Comparison of ENCODE assay signal across 18 cellular contexts in genomic region chr5:75545131-75545530, GRCh38. TPM values are rescaled to one million over a fixed set of nuclear protein-coding genes. Genes with fewer than 3 reads are reported as not detected.
DNase-seq lines count a peak whose midpoint lies in the region; ATAC-seq and TF ChIP-seq lines count a peak whose summit lies in the region.
"Had no signal": no experiment of that assay in that cellular context is flagged by ENCODE, and none has a peak within 500 bp of the region (broad histone marks: within the 10 kb centered on the region; RNA-seq: fewer than 3 reads in every experiment).

No MANE protein-coding gene starts in this region.

- ATAC-seq in psoas muscle (peak in 3 of 4 donors; percentile 44 to 85 (median 81)), HG02623 (IDR thresholded peaks at IDR 0.05; ENCODE audit: unreplicated experiment) (no peak)
- ATAC-seq: CD8-positive, alpha-beta T cell had no signal

- H3K4me1 ChIP-seq in psoas muscle, result no peaks in the 10 kb centered on the region
- H3K4me1 ChIP-seq: BLaER1, HAP-1 had no signal

- H3K27me3 ChIP-seq in psoas muscle (ENCODE audit: insufficient read depth in 3 of 3, low read length in 2 of 3), result no peaks in the 10 kb centered on the region
- H3K27me3 ChIP-seq: BLaER1 had no signal

- no peak overlapping the region for H3K4me3 ChIP-seq in psoas muscle
- H3K4me3 ChIP-seq: BLaER1, HAP-1 had no signal

- H3K36me3 ChIP-seq in psoas muscle (ENCODE audit: insufficient read depth in 1 of 2, low read depth in 1 of 2), result peaks cover 0 to 2% of the 10 kb centered on the region in 2 donors
- H3K36me3 ChIP-seq: HAP-1 had no signal

- DNase-seq in NCI-H446 treated with DMSO at 0.1 percent for 48 hours (lab: John Stamatoyannopoulos, UW) (peak; percentile 3), NCI-H446 (lab: John Stamatoyannopoulos, UW) (no peak), foreskin melanocyte (peak; percentile 65), psoas muscle (no peak), kidney glomerular epithelial cell (lab: John Stamatoyannopoulos, UW) (no peak), NCI-H2029 treated with DMSO at 0.1 percent for 48 hours (lab: John Stamatoyannopoulos, UW) (no peak)
- DNase-seq: CD4-positive, CD25-positive, alpha-beta regulatory T cell; CD8-positive, alpha-beta T cell; DMS53; DMS79 treated with DMSO at 0.1 percent for 48 hours; GF-D8; GOT3; HFFc6 had no signal

- WGBS in psoas muscle, 3 donors, result 29 to 45% (median 29%) methylated on average over 2 of the region's 2 CpGs

- H3K9me3 ChIP-seq in psoas muscle, result no peaks in the 10 kb centered on the region
- H3K9me3 ChIP-seq: BLaER1, HAP-1 had no signal

- intact Hi-C loops in psoas muscle (cut with DNase I), result no loop called here

- no peak for TF ChIP-seq CTCF in psoas muscle (IDR thresholded peaks at IDR 0.05)

- no peak overlapping the region for H3K27ac ChIP-seq in psoas muscle
- H3K27ac ChIP-seq: 22Rv1, BLaER1, C4-2B had no signal

RNA-seq across cellular contexts. Expression of gene POLK, which starts 33.4 kb away (rescaled TPM):
- 10 to 100 TPM; 18.9 to 29.9 (median 26.7) TPM for total RNA-seq in psoas muscle
- polyA plus RNA-seq in psoas muscle, result 10 to 100 TPM in 1 of 3 donors, 1 to 10 TPM in 2; 4.9 to 17.8 (median 6.7) TPM

RNA-seq across cellular contexts. Expression of gene CERT1, which starts 33.7 kb away (rescaled TPM):
- 10 to 100 TPM; 33.3 to 54.8 (median 49.6) TPM for total RNA-seq in psoas muscle
- polyA plus RNA-seq in psoas muscle, result 10 to 100 TPM; 14.1 to 63.3 (median 19.5) TPM

Comparison
In these comparisons a context has a peak if more than half of its experiments do, and no peak if none do; other contexts are left out.
1. DNase-seq: peak in NCI-H446 treated with DMSO at 0.1 percent for 48 hours (single experiment) and foreskin melanocyte (single experiment); none in NCI-H446 (0 of 2), psoas muscle (0 of 2), kidney glomerular epithelial cell (single experiment) and NCI-H2029 treated with DMSO at 0.1 percent for 48 hours (single experiment).